In the genomic region with DNA sequence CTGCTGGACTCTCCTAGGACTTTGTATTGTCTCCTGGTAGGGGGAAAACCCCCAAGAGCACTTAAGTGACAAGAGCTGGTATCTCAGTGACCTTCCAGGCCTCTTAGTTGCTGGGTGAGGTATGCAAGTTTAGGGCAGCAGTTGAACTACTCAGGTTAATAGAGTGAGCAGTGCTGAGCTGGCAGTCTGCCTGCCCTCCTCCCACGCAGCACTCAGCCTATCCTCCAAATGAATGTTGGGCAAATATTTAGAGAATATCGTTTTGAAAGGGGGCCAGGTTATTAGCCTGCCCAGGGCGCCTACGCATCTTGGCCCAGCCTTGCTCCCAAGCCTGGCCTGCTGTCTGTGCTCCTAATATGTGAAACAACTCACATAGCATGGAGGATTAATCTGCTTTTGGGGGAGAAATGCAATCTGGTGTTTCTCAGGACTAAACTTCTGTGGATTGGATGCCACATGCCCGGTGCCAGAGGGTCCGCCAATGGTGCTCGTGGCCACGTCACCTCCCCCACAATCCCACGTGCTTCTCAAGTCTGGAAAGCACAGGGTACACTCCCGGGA, we compare ENCODE assay signal across 10 cellular contexts.
DNase-seq lines count a peak whose midpoint lies in the region; FAIRE-seq and TF ChIP-seq lines count a peak whose summit lies in the region.
"Had no signal": no experiment of that assay in that cellular context is flagged by ENCODE, and none has a peak within 500 bp of the region (broad histone marks: within the 10 kb centered on the region; RNA-seq: fewer than 3 reads in every experiment).

No MANE protein-coding gene starts in this region.

- no peaks in the 10 kb centered on the region for H3K27me3 ChIP-seq in kidney epithelial cell (ENCODE audit: control insufficient read depth, insufficient read depth, low read length)
- no peaks in the 10 kb centered on the region for H3K27me3 ChIP-seq in H9 (ENCODE audit: insufficient read depth, low read length)

- no peaks in the 10 kb centered on the region for H3K79me2 ChIP-seq in H9 (ENCODE audit: insufficient read depth, low read length)

- no peak overlapping the region for H2BK120ac ChIP-seq in H9 (ENCODE audit: low read depth, low read length, poor library complexity, severe bottlenecking)

- no peak overlapping the region for H3K4ac ChIP-seq in H9 (ENCODE audit: low read depth, low read length)

- H3K9me3 Mint-ChIP-seq in brain (no peaks in the 10 kb centered on the region), H9 (no peaks in the 10 kb centered on the region)

- no peaks in the 10 kb centered on the region for H3K23me2 ChIP-seq in H9 (ENCODE audit: insufficient read length, low read depth, low read length, poor library complexity, severe bottlenecking)

- H2AK5ac ChIP-seq in H9 (ENCODE audit: insufficient read length, low read length), result no peak overlapping the region

- WGBS in H9 (ENCODE audit: extremely low coverage, insufficient read length, low lambda C conversion rate), result no CpG with 5 or more reads among the region's 10 CpGs

- TF ChIP-seq CTCF in brain (conservative IDR thresholded peaks at IDR 0.05) (no peak), kidney epithelial cell (IDR thresholded peaks at IDR 0.05; ENCODE audit: insufficient read depth, low read length, poor library complexity, severe bottlenecking) (no peak), H9 (conservative IDR thresholded peaks at IDR 0.05) (no peak)

- H3K4me3 Mint-ChIP-seq in brain, result peak overlapping the region in 2 of 5 experiments; percentile 6 to 25
- H3K4me3 Mint-ChIP-seq in H9, result no peak overlapping the region
- H3K4me3 Mint-ChIP-seq: immature natural killer cell had no signal

- H3K36me3 Mint-ChIP-seq in brain (no peaks in the 10 kb centered on the region), H9 (ENCODE audit: insufficient read depth in 1 of 3, low read depth in 3 of 3) (no peaks in the 10 kb centered on the region)
- H3K36me3 Mint-ChIP-seq: immature natural killer cell had no signal

- no peak for FAIRE-seq in urothelium cell line (lab: Jason Lieb, UNC)

- no peaks in the 10 kb centered on the region for H3K79me1 ChIP-seq in H9 (ENCODE audit: insufficient read depth, low read depth, low read length, poor library complexity, severe bottlenecking)

- H3K9ac ChIP-seq in H9 (ENCODE audit: extremely low read depth, insufficient read length, low read length), result no peak overlapping the region

- no peaks in the 10 kb centered on the region for H3K4me1 ChIP-seq in H9 (ENCODE audit: insufficient read depth, low read length)

- H2BK5ac ChIP-seq in H9 (ENCODE audit: insufficient read length, low read length), result no peak overlapping the region

- no peak overlapping the region for H3K23ac ChIP-seq in H9 (ENCODE audit: insufficient read length, low read depth, low read length)

- H4K91ac ChIP-seq in H9 (ENCODE audit: insufficient read length, low read depth, low read length), result no peak overlapping the region

- H2BK20ac ChIP-seq in H9 (ENCODE audit: low read depth, low read length, poor library complexity, severe bottlenecking), result no peak overlapping the region

- no peak overlapping the region for H3K27ac ChIP-seq in H9 (ENCODE audit: insufficient read length, low read depth, low read length)

- no peak overlapping the region for H2BK12ac ChIP-seq in H9 (ENCODE audit: insufficient read length, low read depth, low read length)

- no peak overlapping the region for H2AFZ ChIP-seq in H9 (ENCODE audit: low read length)

- no peak overlapping the region for H3K4me2 ChIP-seq in H9 (ENCODE audit: insufficient read depth, insufficient read length, low read length)

- H4K5ac ChIP-seq in H9 (ENCODE audit: insufficient read length, low read depth, low read length), result no peak overlapping the region

- H3K36me3 ChIP-seq in kidney epithelial cell (ENCODE audit: control insufficient read depth, insufficient read depth, low read length), result no peaks in the 10 kb centered on the region

- H3K14ac ChIP-seq in H9 (ENCODE audit: insufficient read depth, low read length), result no peak overlapping the region

- no peak overlapping the region for H4K8ac ChIP-seq in H9 (replicated peaks; ENCODE audit: insufficient read length, low read depth, low read length)

- no peaks in the 10 kb centered on the region for H4K20me1 ChIP-seq in H9 (ENCODE audit: control insufficient read depth, insufficient read depth, insufficient read length)

- no peak overlapping the region for H2BK15ac ChIP-seq in H9 (ENCODE audit: low read depth, low read length)

- H3K27me3 Mint-ChIP-seq in brain (peaks cover 15% of the 10 kb centered on the region), H9 (ENCODE audit: low read depth) (peaks cover 26% of the 10 kb centered on the region)

- peak; percentile 17 to 67 for DNase-seq in NCI-H524 (lab: John Stamatoyannopoulos, UW)
- DNase-seq in NCI-H524 treated with DMSO at 0.1 percent for 48 hours (lab: John Stamatoyannopoulos, UW), result no peak
- DNase-seq in kidney epithelial cell (ENCODE audit: low read depth), result peak; percentile 9
- peak; percentile 73 for DNase-seq in urothelium cell line (ENCODE audit: low spot score)
- DNase-seq in NK-92 (lab: John Stamatoyannopoulos, UW; ENCODE audit: unreplicated experiment), result no peak
- DNase-seq in T-helper 9 cell, result no peak
- DNase-seq in H9, result no peak
- DNase-seq: immature natural killer cell, NCI-H146 had no signal

- no peak overlapping the region for H3K56ac ChIP-seq in H9 (ENCODE audit: insufficient read length, low read depth, low read length)

- H3K27ac Mint-ChIP-seq in brain (peak overlapping the region in 3 of 5 experiments; percentile 16 to 75 (median 39)), H9 (no peak overlapping the region)
- H3K27ac Mint-ChIP-seq: immature natural killer cell had no signal

- no peaks in the 10 kb centered on the region for H3K9me3 ChIP-seq in H9 (ENCODE audit: control insufficient read depth, low read depth, low read length)

- H3K4me3 ChIP-seq in kidney epithelial cell (ENCODE audit: low read depth, low read length), result no peak overlapping the region

- H3T11ph ChIP-seq in H9 (ENCODE audit: low read length), result no peak overlapping the region

- H3K4me1 Mint-ChIP-seq in brain (peaks cover 16% of the 10 kb centered on the region), H9 (peaks cover 6 to 12% of the 10 kb centered on the region in 2 experiments; a peak in 2 of 4 replicates)
- H3K4me1 Mint-ChIP-seq: immature natural killer cell had no signal

- H3K18ac ChIP-seq in H9 (ENCODE audit: insufficient read length, low read depth, low read length), result no peak overlapping the region

Comparison
In these comparisons a context has a peak if more than half of its experiments do, and no peak if none do; other contexts are left out.
1. DNase-seq: peak in NCI-H524 (2 of 2), kidney epithelial cell (single experiment) and urothelium cell line (single experiment); none in NCI-H524 treated with DMSO at 0.1 percent for 48 hours (single experiment), NK-92 (single experiment), T-helper 9 cell (single experiment) and H9 (single experiment).
2. H3K27ac Mint-ChIP-seq: peak in brain (3 of 5); none in H9 (0 of 3).